10 cellular contexts compared by ENCODE assay signal in genomic region chr13:95002968-95003813, GRCh38.
DNase-seq lines count a peak whose midpoint lies in the region; ATAC-seq and TF ChIP-seq lines count a peak whose summit lies in the region.
"Had no signal": no experiment of that assay in that cellular context is flagged by ENCODE, and none has a peak within 500 bp of the region (broad histone marks: within the 10 kb centered on the region; RNA-seq: fewer than 3 reads in every experiment).

No MANE protein-coding gene starts in this region.

- H3K4me3 Mint-ChIP-seq in activated CD8-positive, alpha-beta T cell treated with anti-CD3 and anti-CD28 coated beads for 36 hours = no peak overlapping the region
- H3K4me3 Mint-ChIP-seq in activated T-cell treated with anti-CD3 and anti-CD28 coated beads, Interleukin-2, amount 50 U/mL, for 24 hours = no peak overlapping the region
- H3K4me3 Mint-ChIP-seq: CD8-positive, alpha-beta T cell had no signal

- H3K4me3 ChIP-seq in ACC112 (ENCODE audit: low read depth, low read length) (peak overlapping the region; percentile 67), HUES6 (ENCODE audit: low read depth, low read length) (peak overlapping the region; percentile 45)

- H3K27me3 ChIP-seq in ACC112 (ENCODE audit: insufficient read depth, low read length) = no peaks in the 10 kb centered on the region
- H3K27me3 ChIP-seq in HUES6 (ENCODE audit: control insufficient read depth, insufficient read depth, low read length) = peaks cover 15% of the 10 kb centered on the region

- H2AFZ ChIP-seq in ACC112 (ENCODE audit: low read length, unreplicated experiment) = peak overlapping the region; percentile 63

- H3K4me1 Mint-ChIP-seq in activated CD8-positive, alpha-beta T cell treated with anti-CD3 and anti-CD28 coated beads for 36 hours (ENCODE audit: low read depth) = peaks cover 2% of the 10 kb centered on the region
- H3K4me1 Mint-ChIP-seq in activated T-cell treated with anti-CD3 and anti-CD28 coated beads, Interleukin-2, amount 50 U/mL, for 24 hours (ENCODE audit: low read depth) = peaks cover 2% of the 10 kb centered on the region

- ATAC-seq in left lobe of liver = peak; percentile 26
- ATAC-seq in GM21717 (IDR thresholded peaks at IDR 0.05; ENCODE audit: unreplicated experiment) = no peak
- no peak for ATAC-seq in activated CD8-positive, alpha-beta T cell treated with anti-CD3 and anti-CD28 coated beads for 36 hours
- ATAC-seq: CD8-positive, alpha-beta T cell had no signal

- TF ChIP-seq CTCF in activated CD8-positive, alpha-beta T cell treated with anti-CD3 and anti-CD28 coated beads for 36 hours (IDR thresholded peaks at IDR 0.05) = no peak

- H3K79me2 ChIP-seq in ACC112 (ENCODE audit: control insufficient read depth, insufficient read depth, low read length, unreplicated experiment) = no peaks in the 10 kb centered on the region

- H3K9me3 Mint-ChIP-seq in activated CD8-positive, alpha-beta T cell treated with anti-CD3 and anti-CD28 coated beads for 36 hours = no peaks in the 10 kb centered on the region
- no peaks in the 10 kb centered on the region for H3K9me3 Mint-ChIP-seq in activated T-cell treated with anti-CD3 and anti-CD28 coated beads, Interleukin-2, amount 50 U/mL, for 24 hours
- H3K9me3 Mint-ChIP-seq: CD8-positive, alpha-beta T cell had no signal

- H3K9me3 ChIP-seq in HUES6 (ENCODE audit: control insufficient read depth, insufficient read depth, low read depth, low read length) = no peaks in the 10 kb centered on the region
- H3K9me3 ChIP-seq: right atrium auricular region had no signal

- H3K27me3 Mint-ChIP-seq in activated CD8-positive, alpha-beta T cell treated with anti-CD3 and anti-CD28 coated beads for 36 hours = peaks cover 28% of the 10 kb centered on the region
- H3K27me3 Mint-ChIP-seq in activated T-cell treated with anti-CD3 and anti-CD28 coated beads, Interleukin-2, amount 50 U/mL, for 24 hours = peaks cover 36% of the 10 kb centered on the region

- H3K4me1 ChIP-seq in ACC112 (ENCODE audit: control insufficient read depth, insufficient read depth, low read length, unreplicated experiment) = no peaks in the 10 kb centered on the region
- H3K4me1 ChIP-seq in HUES6 (ENCODE audit: control insufficient read depth, insufficient read depth, low read length) = peaks cover 14% of the 10 kb centered on the region

- POLR2A ChIA-PET in activated CD8-positive, alpha-beta T cell treated with anti-CD3 and anti-CD28 coated beads for 36 hours (lab: Charles Lee) = no interaction called here

- H3K36me3 ChIP-seq in ACC112 (ENCODE audit: insufficient read depth, low read length) (no peaks in the 10 kb centered on the region), HUES6 (ENCODE audit: control insufficient read depth, insufficient read depth, low read length) (no peaks in the 10 kb centered on the region)
- H3K36me3 ChIP-seq: right atrium auricular region had no signal

- no peaks in the 10 kb centered on the region for H3K36me3 Mint-ChIP-seq in activated CD8-positive, alpha-beta T cell treated with anti-CD3 and anti-CD28 coated beads for 36 hours (ENCODE audit: low read depth)
- no peaks in the 10 kb centered on the region for H3K36me3 Mint-ChIP-seq in activated T-cell treated with anti-CD3 and anti-CD28 coated beads, Interleukin-2, amount 50 U/mL, for 24 hours (ENCODE audit: low read depth)
- H3K36me3 Mint-ChIP-seq: CD8-positive, alpha-beta T cell had no signal

- H3K27ac Mint-ChIP-seq in activated CD8-positive, alpha-beta T cell treated with anti-CD3 and anti-CD28 coated beads for 36 hours = no peak overlapping the region
- H3K27ac Mint-ChIP-seq in activated T-cell treated with anti-CD3 and anti-CD28 coated beads, Interleukin-2, amount 50 U/mL, for 24 hours = no peak overlapping the region
- H3K27ac Mint-ChIP-seq: CD8-positive, alpha-beta T cell had no signal

- intact Hi-C loops in activated CD8-positive, alpha-beta T cell treated with anti-CD3 and anti-CD28 coated beads for 36 hours (cut with micrococcal nuclease) = no loop called here

- CTCF ChIA-PET in activated CD8-positive, alpha-beta T cell treated with anti-CD3 and anti-CD28 coated beads for 36 hours (lab: Charles Lee) = interaction anchor here (0.9 to 1.2 kb wide), 2 partner anchors 329 to 401 kb away, joined by 3 read pairs; no protein-coding TSS in a partner anchor

- no peak overlapping the region for H3K27ac ChIP-seq in ACC112 (ENCODE audit: low read depth, low read length)
- H3K27ac ChIP-seq in HUES6 (ENCODE audit: low read depth, low read length) = no peak overlapping the region
- H3K27ac ChIP-seq: right atrium auricular region had no signal

- H3K9ac ChIP-seq in HUES6 (ENCODE audit: low read length) = no peak overlapping the region

- DNase-seq in amniotic epithelial cell (ENCODE audit: low read depth) = peak; percentile 5
- no peak for DNase-seq in left lobe of liver (ENCODE audit: low spot score)
- no peak for DNase-seq in HK-2 (ENCODE audit: unreplicated experiment)
- DNase-seq in activated CD8-positive, alpha-beta T cell treated with anti-CD3 and anti-CD28 coated beads for 36 hours = no peak
- no peak for DNase-seq in activated T-cell treated with anti-CD3 and anti-CD28 coated beads, Interleukin-2, amount 50 U/mL, for 24 hours
- DNase-seq: CD8-positive, alpha-beta T cell had no signal
